In the genomic region with DNA sequence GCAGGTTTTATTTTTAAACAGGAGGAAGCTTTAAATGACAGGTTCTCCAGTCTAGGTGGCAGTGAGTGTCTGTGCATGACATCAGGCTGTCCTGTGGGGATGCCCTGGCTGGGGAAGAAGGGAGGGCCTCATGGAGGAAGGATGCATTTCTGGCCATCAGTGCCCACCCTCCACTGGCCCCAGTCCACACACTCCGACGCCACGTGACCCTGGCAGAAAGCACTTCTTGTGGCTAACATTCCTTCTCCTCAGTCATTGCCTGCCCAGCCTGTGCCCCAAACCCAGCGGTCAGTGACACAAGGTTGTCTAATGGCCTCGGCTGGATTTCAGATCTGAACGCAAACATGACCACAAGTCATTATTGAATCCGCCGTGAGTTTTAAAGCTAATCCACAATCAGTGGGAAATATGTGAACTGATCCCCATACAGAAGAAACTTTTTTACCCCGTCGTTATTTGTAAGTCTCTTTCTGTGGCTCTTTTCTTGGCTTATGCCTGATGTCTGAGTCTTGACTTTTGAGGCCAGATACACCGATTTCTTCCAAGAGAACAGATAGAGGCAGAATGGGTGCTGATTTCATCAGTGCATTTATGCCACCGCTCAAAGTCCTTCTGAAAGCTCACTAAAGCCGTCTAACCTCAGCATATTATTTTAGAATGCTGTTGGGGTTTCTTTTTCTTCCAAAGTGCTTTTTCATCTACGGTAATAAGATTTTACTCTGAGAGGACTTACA, we compare ENCODE assay signal across 10 cellular contexts. TPM values are rescaled to one million over a fixed set of nuclear protein-coding genes. Genes with fewer than 3 reads are reported as not detected.
DNase-seq lines count a peak whose midpoint lies in the region; ATAC-seq and TF ChIP-seq lines count a peak whose summit lies in the region.
"Had no signal": no experiment of that assay in that cellular context is flagged by ENCODE, and none has a peak within 500 bp of the region (broad histone marks: within the 10 kb centered on the region; RNA-seq: fewer than 3 reads in every experiment).

No MANE protein-coding gene starts in this region.

- CTCF ChIA-PET in RWPE1 (lab: Yijun Ruan, JAX): interaction anchor here (0.6 to 3.4 kb wide), 2 partner anchors 87 to 107 kb away, joined by 4 to 11 read pairs; no protein-coding TSS in a partner anchor

- 35% methylated on average over 14 of the region's 14 CpGs for WGBS in urinary bladder

- DNase-seq in RWPE1 (ENCODE audit: low spot score) (no peak), HuH-7 (ENCODE audit: low spot score) (no peak), NCI-H1092 (lab: John Stamatoyannopoulos, UW) (no peak)
- DNase-seq: activated CD8-positive, alpha-beta T cell treated with anti-CD3 and anti-CD28 coated beads, Interleukin-2, amount 10 ng/mL, durations not matched to agents 7 days and 5 days; NCI-H1930 had no signal

- no peaks in the 10 kb centered on the region for H3K9me3 ChIP-seq in muscle layer of duodenum (ENCODE audit: control insufficient read depth in 1 of 2, low read length in 2 of 2)

- H3K27ac ChIP-seq in RWPE1: peak overlapping the region; percentile 96
- H3K27ac ChIP-seq in muscle layer of duodenum (ENCODE audit: low read length): peak overlapping the region; percentile 65
- H3K27ac ChIP-seq in urinary bladder (ENCODE audit: low read depth): peak overlapping the region; percentile 66

- H3K4me1 ChIP-seq in muscle layer of duodenum (ENCODE audit: control insufficient read depth in 1 of 2, insufficient read depth in 2 of 2, low read length in 2 of 2): peaks cover 0 to 14% of the 10 kb centered on the region in 2 donors
- H3K4me1 ChIP-seq in urinary bladder (ENCODE audit: insufficient read depth): no peaks in the 10 kb centered on the region

- TF ChIP-seq CTCF in RWPE1 (conservative IDR thresholded peaks at IDR 0.05; ENCODE audit: low read depth): no peak

- H3K36me3 ChIP-seq in muscle layer of duodenum (ENCODE audit: control insufficient read depth in 1 of 2, insufficient read depth in 2 of 2, low read length in 2 of 2) (peaks cover 0 to 37% of the 10 kb centered on the region in 2 donors), urinary bladder (ENCODE audit: insufficient read depth) (no peaks in the 10 kb centered on the region)

- POLR2A ChIA-PET in RWPE1 (lab: Yijun Ruan, JAX; ENCODE audit: low non-redundant PET): interaction anchor here (0.6 kb wide), 1 partner anchor 286 kb away, joined by 4 read pairs; no protein-coding TSS in a partner anchor

- no peaks in the 10 kb centered on the region for H3K27me3 ChIP-seq in muscle layer of duodenum (ENCODE audit: low read depth, low read length)

- H3K4me3 ChIP-seq in muscle layer of duodenum (ENCODE audit: low read depth in 1 of 2, low read length in 2 of 2): peak overlapping the region; percentile 7 to 54
- H3K4me3 ChIP-seq in urinary bladder (ENCODE audit: low read depth, low read length): no peak overlapping the region
- H3K4me3 ChIP-seq: lung had no signal

- ATAC-seq in esophagus mucosa (peak; percentile 8), HG03439 (IDR thresholded peaks at IDR 0.05; ENCODE audit: unreplicated experiment) (no peak)
- ATAC-seq: activated CD8-positive, alpha-beta T cell treated with anti-CD3 and anti-CD28 coated beads, Interleukin-2, amount 10 ng/mL, durations not matched to agents 7 days and 5 days had no signal

RNA-seq across cellular contexts. Expression of a gene that starts 17.3 kb away (rescaled TPM):
- total RNA-seq in esophagus mucosa (14.2 TPM), urinary bladder (9.9 TPM)
- polyA plus RNA-seq in urinary bladder: 12.3 TPM

RNA-seq across cellular contexts. Expression of a gene that starts 22.2 kb away (rescaled TPM):
- total RNA-seq in esophagus mucosa (15.7 TPM), urinary bladder (11.2 TPM)
- 13.7 TPM for polyA plus RNA-seq in urinary bladder
- total RNA-seq: activated CD8-positive, alpha-beta T cell treated with anti-CD3 and anti-CD28 coated beads, Interleukin-2, amount 10 ng/mL, durations not matched to agents 7 days and 5 days had no signal
